10 cellular contexts compared by ENCODE assay signal in genomic region chr19:52542984-52543664, GRCh38. TPM values are rescaled to one million over a fixed set of nuclear protein-coding genes. Genes with fewer than 3 reads are reported as not detected.
DNase-seq lines count a peak whose midpoint lies in the region; ATAC-seq and TF ChIP-seq lines count a peak whose summit lies in the region.
"Had no signal": no experiment of that assay in that cellular context is flagged by ENCODE, and none has a peak within 500 bp of the region (broad histone marks: within the 10 kb centered on the region; RNA-seq: fewer than 3 reads in every experiment).

No MANE protein-coding gene starts in this region.

- no peak overlapping the region for H3K4me2 ChIP-seq in osteoblast (ENCODE audit: insufficient read depth, low read length)

- peak overlapping the region; percentile 30 for H3K4me3 Mint-ChIP-seq in activated naive CD4-positive, alpha-beta T cell treated with anti-CD3 and anti-CD28 coated beads, Interleukin-2, amount 50 U/mL, for 24 hours
- H3K4me3 Mint-ChIP-seq: neural crest cell had no signal

- peaks cover 59% of the 10 kb centered on the region for H3K36me3 ChIP-seq in suprapubic skin
- H3K36me3 ChIP-seq in osteoblast (ENCODE audit: insufficient read depth, low read length) = peaks cover 22% of the 10 kb centered on the region

- no peak overlapping the region for H3K4me3 ChIP-seq in suprapubic skin
- H3K4me3 ChIP-seq in osteoblast (ENCODE audit: insufficient read depth, low read length) = no peak overlapping the region

- H3K9me3 Mint-ChIP-seq in activated naive CD4-positive, alpha-beta T cell treated with anti-CD3 and anti-CD28 coated beads, Interleukin-2, amount 50 U/mL, for 24 hours = peaks cover 8% of the 10 kb centered on the region
- H3K9me3 Mint-ChIP-seq: neural crest cell had no signal

- H3K4me1 ChIP-seq in suprapubic skin (no peaks in the 10 kb centered on the region), osteoblast (ENCODE audit: insufficient read depth, low read length) (no peaks in the 10 kb centered on the region)

- peaks cover 8% of the 10 kb centered on the region for H3K79me2 ChIP-seq in osteoblast (ENCODE audit: insufficient read depth, low read length)

- ATAC-seq in sciatic nerve = no peak

- peak overlapping the region; percentile 46 for H3K27ac Mint-ChIP-seq in activated naive CD4-positive, alpha-beta T cell treated with anti-CD3 and anti-CD28 coated beads, Interleukin-2, amount 50 U/mL, for 24 hours

- no peaks in the 10 kb centered on the region for H3K27me3 ChIP-seq in suprapubic skin
- H3K27me3 ChIP-seq in osteoblast (ENCODE audit: insufficient read depth, low read length) = no peaks in the 10 kb centered on the region

- intact Hi-C loops in sciatic nerve (cut with DNase I) = no loop called here

- TF ChIP-seq POLR2A in suprapubic skin (IDR thresholded peaks at IDR 0.05) = no peak

- H3K36me3 Mint-ChIP-seq in activated naive CD4-positive, alpha-beta T cell treated with anti-CD3 and anti-CD28 coated beads, Interleukin-2, amount 50 U/mL, for 24 hours = peaks cover 61% of the 10 kb centered on the region

- peak; percentile 30 for DNase-seq in activated CD4-positive, alpha-beta T cell treated with anti-CD3 and anti-CD28 coated beads for 48 hours
- DNase-seq in activated CD4-positive, alpha-beta T cell treated with anti-CD3 and anti-CD28 coated beads, Interleukin-2, amount 50 U/mL, for 4 hours = no peak
- peak; percentile 35 for DNase-seq in RKO (ENCODE audit: low spot score)
- DNase-seq in stimulated activated CD8-positive, alpha-beta memory T cell treated with anti-CD3 and anti-CD28 coated beads, Interleukin-15, amount 100 ng/mL, for 48 hours (ENCODE audit: low read depth in 2 of 2) = peak; percentile 11 to 17
- DNase-seq in suprapubic skin (ENCODE audit: low spot score in 2 of 2) = no peak
- no peak for DNase-seq in sciatic nerve (ENCODE audit: low spot score)
- DNase-seq in osteoblast (ENCODE audit: insufficient read length, low spot score, missing footprints) = no peak
- DNase-seq: NCI-H2227 treated with DMSO at 0.1 percent for 48 hours had no signal

- H3K27me3 Mint-ChIP-seq in activated naive CD4-positive, alpha-beta T cell treated with anti-CD3 and anti-CD28 coated beads, Interleukin-2, amount 50 U/mL, for 24 hours = no peaks in the 10 kb centered on the region

- no peak overlapping the region for H2AFZ ChIP-seq in osteoblast (ENCODE audit: low read length)

- peaks cover 18% of the 10 kb centered on the region for H3K4me1 Mint-ChIP-seq in activated naive CD4-positive, alpha-beta T cell treated with anti-CD3 and anti-CD28 coated beads, Interleukin-2, amount 50 U/mL, for 24 hours

- H3K9me3 ChIP-seq in suprapubic skin (no peaks in the 10 kb centered on the region), osteoblast (ENCODE audit: low read depth, low read length) (no peaks in the 10 kb centered on the region)

- TF ChIP-seq EP300 in suprapubic skin (IDR thresholded peaks at IDR 0.05) = no peak

- H4K20me1 ChIP-seq in osteoblast (ENCODE audit: insufficient read depth, low read length) = no peaks in the 10 kb centered on the region

- no peak overlapping the region for H3K27ac ChIP-seq in suprapubic skin
- no peak overlapping the region for H3K27ac ChIP-seq in osteoblast (ENCODE audit: low read depth, low read length)

- 76% methylated on average over 8 of the region's 8 CpGs for WGBS in suprapubic skin

- TF ChIP-seq CTCF in suprapubic skin (IDR thresholded peaks at IDR 0.05) (no peak), osteoblast (IDR thresholded peaks at IDR 0.05; ENCODE audit: extremely low read depth, low read depth, low read length) (no peak)

RNA-seq across cellular contexts. Expression of gene ZNF808, which starts 15.7 kb away (rescaled TPM):
- 10 to 100 TPM; 15.4 to 33.8 (median 18.4) TPM for total RNA-seq in suprapubic skin
- total RNA-seq in sciatic nerve = 38.1 TPM
- 17.0 and 19.7 TPM in 2 replicates for total RNA-seq in osteoblast

RNA-seq across cellular contexts. Expression of gene ZNF701, which starts 27.0 kb away (rescaled TPM):
- total RNA-seq in suprapubic skin (10 to 100 TPM; 11.7 to 16.2 (median 12.6) TPM), sciatic nerve (22.4 TPM), osteoblast (14.5 and 17.7 TPM in 2 replicates)

Comparison
In these comparisons a context has a peak if more than half of its experiments do, and no peak if none do; other contexts are left out.
1. DNase-seq: peak in activated CD4-positive, alpha-beta T cell treated with anti-CD3 and anti-CD28 coated beads for 48 hours (single experiment), RKO (single experiment) and stimulated activated CD8-positive, alpha-beta memory T cell treated with anti-CD3 and anti-CD28 coated beads, Interleukin-15, amount 100 ng/mL, for 48 hours (2 of 2); none in activated CD4-positive, alpha-beta T cell treated with anti-CD3 and anti-CD28 coated beads, Interleukin-2, amount 50 U/mL, for 4 hours (0 of 2), suprapubic skin (0 of 2), sciatic nerve (single experiment) and osteoblast (single experiment).